ENCODE assay signal across 9 cellular contexts in the genomic region with DNA sequence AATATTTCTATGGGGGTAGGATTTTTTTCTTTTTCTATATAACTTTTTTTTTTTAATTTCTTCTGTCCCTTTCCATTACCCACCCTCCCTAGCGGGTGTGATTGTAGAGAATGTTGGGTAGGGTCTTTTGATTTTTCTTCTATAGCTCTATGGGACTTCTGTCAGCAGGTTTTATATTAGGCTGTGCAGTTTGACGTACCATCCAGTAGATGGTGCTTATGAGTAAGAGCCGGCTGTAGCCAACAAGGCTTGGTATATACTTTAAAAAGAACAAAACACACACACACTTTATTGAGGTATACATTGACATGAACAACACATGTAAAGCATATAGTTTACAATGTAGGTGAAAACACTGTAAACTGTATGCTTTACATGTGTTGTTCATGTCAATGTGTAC.
DNase-seq lines count a peak whose midpoint lies in the region; ATAC-seq and TF ChIP-seq lines count a peak whose summit lies in the region.
"Had no signal": no experiment of that assay in that cellular context is flagged by ENCODE, and none has a peak within 500 bp of the region (broad histone marks: within the 10 kb centered on the region; RNA-seq: fewer than 3 reads in every experiment).

No MANE protein-coding gene starts in this region.

- in situ Hi-C loops in IMR-90 (cut with MboI; ENCODE audit: low sequenced_read_pairs), result no loop called here
- in situ Hi-C loops in mammary epithelial cell (cut with MboI; ENCODE audit: low sequenced_read_pairs in 2 of 2), result no loop called here

- no peak overlapping the region for H3K23ac ChIP-seq in IMR-90 (ENCODE audit: low read depth, low read length)

- H3K9me3 ChIP-seq in IMR-90 (ENCODE audit: control insufficient read depth, insufficient read depth, low read length) (no peaks in the 10 kb centered on the region; the same call in 1 of the 2 replicates), mammary epithelial cell (replicated peaks; ENCODE audit: insufficient read depth, low read length) (no peaks in the 10 kb centered on the region), osteoblast (ENCODE audit: low read depth, low read length) (no peaks in the 10 kb centered on the region)
- H3K9me3 ChIP-seq: mucosa of descending colon had no signal

- no peak overlapping the region for H4K5ac ChIP-seq in IMR-90 (ENCODE audit: low read depth, low read length)

- TF ChIP-seq POLR2A in IMR-90 (IDR thresholded peaks at IDR 0.05; ENCODE audit: low read depth, low read length), result no peak

- CTCF ChIA-PET in IMR-90 (lab: Yijun Ruan, JAX), result interaction anchor here (0.6 to 0.7 kb wide), 2 partner anchors 9 to 25 kb away, joined by 3 read pairs; no protein-coding TSS in a partner anchor
- CTCF ChIA-PET in mammary epithelial cell (lab: Charles Lee; ENCODE audit: low non-redundant PET), result no interaction called here

- no peak overlapping the region for H2BK120ac ChIP-seq in IMR-90 (ENCODE audit: low read depth, low read length)

- H3K27ac ChIP-seq in IMR-90 (ENCODE audit: insufficient read depth, low read length), result no peak overlapping the region
- no peak overlapping the region for H3K27ac ChIP-seq in mammary epithelial cell (ENCODE audit: insufficient read depth, low read depth, low read length)
- no peak overlapping the region for H3K27ac ChIP-seq in osteoblast (ENCODE audit: low read depth, low read length)

- H3K4me1 ChIP-seq in IMR-90 (ENCODE audit: control insufficient read depth, insufficient read depth, low read length) (no peaks in the 10 kb centered on the region), mammary epithelial cell (ENCODE audit: insufficient read depth, low read length) (no peaks in the 10 kb centered on the region), osteoblast (ENCODE audit: insufficient read depth, low read length) (no peaks in the 10 kb centered on the region)

- no peaks in the 10 kb centered on the region for H3K9me1 ChIP-seq in IMR-90 (ENCODE audit: insufficient read depth, low read length)

- no peaks in the 10 kb centered on the region for H3K36me3 ChIP-seq in IMR-90 (ENCODE audit: control insufficient read depth, insufficient read depth, low read length)
- no peaks in the 10 kb centered on the region for H3K36me3 ChIP-seq in mammary epithelial cell (ENCODE audit: insufficient read depth, low read length)
- H3K36me3 ChIP-seq in osteoblast (ENCODE audit: insufficient read depth, low read length), result no peaks in the 10 kb centered on the region

- no peak overlapping the region for H2AK9ac ChIP-seq in IMR-90 (replicated peaks; ENCODE audit: low read depth, low read length, poor library complexity)

- intact Hi-C loops in IMR-90 (cut with micrococcal nuclease) (loop anchor here (1.0 kb wide), 1 partner anchor 544 kb away; no protein-coding TSS in a partner anchor), mammary epithelial cell (cut with micrococcal nuclease) (no loop called here)

- no peak overlapping the region for H2AK5ac ChIP-seq in IMR-90 (ENCODE audit: low read depth, low read length)

- H3K79me1 ChIP-seq in IMR-90 (ENCODE audit: low read depth in 1 of 2, low read length in 2 of 2), result no peaks in the 10 kb centered on the region

- H2AFZ ChIP-seq in IMR-90 (replicated peaks; ENCODE audit: low read length, poor library complexity), result no peak overlapping the region
- no peak overlapping the region for H2AFZ ChIP-seq in mammary epithelial cell (ENCODE audit: low read depth, low read length)
- H2AFZ ChIP-seq in osteoblast (ENCODE audit: low read length), result no peak overlapping the region

- WGBS in IMR-90 (ENCODE audit: extremely low coverage in 2 of 2, insufficient read length in 1 of 2), 2 experiments, result no CpG with 5 or more reads among the region's 3 CpGs
- 5% methylated on average over 3 of the region's 3 CpGs for WGBS in mammary epithelial cell (ENCODE audit: low coverage, missing lambda C conversion rate)

- peak; percentile 46 for TF ChIP-seq CTCF in IMR-90 (conservative IDR thresholded peaks at IDR 0.05; ENCODE audit: low read depth, low read length)
- peak; percentile 59 to 71 for TF ChIP-seq CTCF in mammary epithelial cell (conservative IDR thresholded peaks at IDR 0.05 in 1 of 2, IDR thresholded peaks at IDR 0.05 in 1 of 2; ENCODE audit: extremely low read depth in 1 of 2, insufficient read depth in 1 of 2, low read depth in 1 of 2, low read length in 2 of 2)
- TF ChIP-seq CTCF in osteoblast (IDR thresholded peaks at IDR 0.05; ENCODE audit: extremely low read depth, low read depth, low read length), result peak; percentile 47

- no peak overlapping the region for H3K4me2 ChIP-seq in IMR-90 (ENCODE audit: low read depth, low read length)
- no peak overlapping the region for H3K4me2 ChIP-seq in mammary epithelial cell (ENCODE audit: insufficient read depth, low read depth, low read length)
- no peak overlapping the region for H3K4me2 ChIP-seq in osteoblast (ENCODE audit: insufficient read depth, low read length)

- dilution Hi-C loops in IMR-90 (cut with HindIII; ENCODE audit: low sequenced_read_pairs, unreplicated experiment), result no loop called here
- dilution Hi-C loops in mammary epithelial cell (cut with HindIII; ENCODE audit: low sequenced_read_pairs), result no loop called here

- H4K20me1 ChIP-seq in IMR-90 (ENCODE audit: insufficient read depth, low read length) (no peaks in the 10 kb centered on the region), mammary epithelial cell (ENCODE audit: insufficient read depth, low read length) (no peaks in the 10 kb centered on the region), osteoblast (ENCODE audit: insufficient read depth, low read length) (no peaks in the 10 kb centered on the region)

- no peak overlapping the region for H3K56ac ChIP-seq in IMR-90 (ENCODE audit: extremely low read depth, insufficient read depth, low read length)

- H3K9ac ChIP-seq in IMR-90 (ENCODE audit: low read depth, low read length) (no peak overlapping the region), mammary epithelial cell (ENCODE audit: insufficient read depth, low read length) (no peak overlapping the region)

- H3K4ac ChIP-seq in IMR-90 (ENCODE audit: low read depth, low read length), result no peak overlapping the region

- no peak overlapping the region for H2BK20ac ChIP-seq in IMR-90 (ENCODE audit: low read depth, low read length)

- POLR2A ChIA-PET in IMR-90 (lab: Charles Lee; ENCODE audit: unreplicated experiment), result no interaction called here

- BruUV-seq in IMR-90 (replicated peaks; lab: Mats Ljungman, UMichigan), result no TSS peak
- BruUV-seq in mammary epithelial cell (replicated peaks; lab: Mats Ljungman, UMichigan), result no TSS peak

- ATAC-seq in IMR-90 (ENCODE audit: low read depth) (peak; percentile 53; the same call in 1 of the 2 replicates), HG03045 (IDR thresholded peaks at IDR 0.05; ENCODE audit: unreplicated experiment) (no peak)
- ATAC-seq: mucosa of descending colon had no signal

- no peak overlapping the region for H2BK5ac ChIP-seq in IMR-90 (ENCODE audit: low read depth, low read length, poor library complexity, severe bottlenecking)

- H4K91ac ChIP-seq in IMR-90 (ENCODE audit: insufficient read depth, low read depth, low read length), result no peak overlapping the region

- H3K14ac ChIP-seq in IMR-90 (replicated peaks; ENCODE audit: low read depth, low read length), result no peak overlapping the region

- no peak overlapping the region for H3K18ac ChIP-seq in IMR-90 (ENCODE audit: low read depth, low read length)

- DNase-seq in NCI-H446 (lab: John Stamatoyannopoulos, UW) (peak; percentile 2 to 16), NCI-H446 treated with DMSO at 0.1 percent for 48 hours (lab: John Stamatoyannopoulos, UW) (no peak), IMR-90 (peak; percentile 5), mammary epithelial cell (no peak), osteoblast (ENCODE audit: insufficient read length, low spot score, missing footprints) (no peak), amygdala (lab: John Stamatoyannopoulos, UW) (no peak), CD1c-positive myeloid dendritic cell (ENCODE audit: extremely low spot score) (no peak)
- DNase-seq: mucosa of descending colon had no signal

- H3K27me3 ChIP-seq in IMR-90 (ENCODE audit: control insufficient read depth, insufficient read depth, low read length) (no peaks in the 10 kb centered on the region), mammary epithelial cell (ENCODE audit: insufficient read depth, low read length) (no peaks in the 10 kb centered on the region), osteoblast (ENCODE audit: insufficient read depth, low read length) (no peaks in the 10 kb centered on the region)

- H4K8ac ChIP-seq in IMR-90 (ENCODE audit: low read depth in 2 of 2, low read length in 2 of 2), result no peak overlapping the region

- H2BK15ac ChIP-seq in IMR-90 (ENCODE audit: low read depth, low read length), result no peak overlapping the region

- no peaks in the 10 kb centered on the region for H3K79me2 ChIP-seq in mammary epithelial cell (ENCODE audit: insufficient read depth, low read length)
- no peaks in the 10 kb centered on the region for H3K79me2 ChIP-seq in osteoblast (ENCODE audit: insufficient read depth, low read length)

- H3K4me3 ChIP-seq in IMR-90 (ENCODE audit: insufficient read depth, low read depth, low read length) (no peak overlapping the region), mammary epithelial cell (replicated peaks in 1 of 3; ENCODE audit: insufficient read depth in 1 of 3, low read depth in 2 of 3, low read length in 3 of 3) (no peak overlapping the region), osteoblast (ENCODE audit: insufficient read depth, low read length) (no peak overlapping the region)
- H3K4me3 ChIP-seq: mucosa of descending colon had no signal

- TF ChIP-seq RAD21 in IMR-90 (IDR thresholded peaks at IDR 0.05; ENCODE audit: low read length), result peak; percentile 34

TF ChIP-seq in IMR-90, 13 proteins besides CTCF, POLR2A, EP300 and RAD21:
- no peak for TF ChIP-seq RFX5 (IDR thresholded peaks at IDR 0.05; ENCODE audit: low read depth, low read length)
- TF ChIP-seq RCOR1 (IDR thresholded peaks at IDR 0.05; ENCODE audit: insufficient replicate concordance, low read length), result no peak
- no peak for TF ChIP-seq NFE2L2 (IDR thresholded peaks at IDR 0.05; ENCODE audit: low read depth, low read length)
- no peak for TF ChIP-seq MAFK (IDR thresholded peaks at IDR 0.05; ENCODE audit: low read depth, low read length)
- no peak for TF ChIP-seq CEBPB (IDR thresholded peaks at IDR 0.05; ENCODE audit: low read depth, low read length)
- no peak for TF ChIP-seq BHLHE40 (IDR thresholded peaks at IDR 0.05; ENCODE audit: low read depth, low read length)
- TF ChIP-seq CHD1 (IDR thresholded peaks at IDR 0.05; ENCODE audit: low read depth, low read length), result no peak
- TF ChIP-seq MXI1 (IDR thresholded peaks at IDR 0.05; ENCODE audit: borderline replicate concordance, low read depth, low read length), result no peak
- TF ChIP-seq USF2 (IDR thresholded peaks at IDR 0.05; ENCODE audit: low read depth, low read length), result no peak

Comparison
In these comparisons a context has a peak if more than half of its experiments do, and no peak if none do; other contexts are left out.
1. DNase-seq: peak in NCI-H446 (2 of 2) and IMR-90 (single experiment); none in NCI-H446 treated with DMSO at 0.1 percent for 48 hours (single experiment), mammary epithelial cell (single experiment), osteoblast (single experiment), amygdala (0 of 56) and CD1c-positive myeloid dendritic cell (single experiment).
2. Peak in every context shown above with its lines, with median percentiles within 50 percentile points of each other: CTCF ChIP-seq.